ENCODE assay signal across 24 cellular contexts in genomic region chr2:5230443-5230842, GRCh38.
"Had no signal": no experiment of that assay in that cellular context is flagged by ENCODE, and none has a peak within 500 bp of the region (broad histone marks: within the 10 kb centered on the region; RNA-seq: fewer than 3 reads in every experiment).

No MANE protein-coding gene starts in this region.

- H3K27me3 ChIP-seq: esophagus muscularis mucosa, foreskin keratinocyte, left lung had no signal

- H3K36me3 ChIP-seq: esophagus muscularis mucosa, heart right ventricle, left lung, lower lobe of right lung had no signal

- H3K27me3 Mint-ChIP-seq: naive B cell had no signal

- FAIRE-seq: colon, endothelial cell of umbilical vein, frontal cortex, islet of Langerhans, keratinocyte had no signal

- H3K4me1 Mint-ChIP-seq: naive B cell had no signal

- ATAC-seq: foreskin keratinocyte, heart right ventricle, left cardiac atrium, left lung, left ventricle myocardium superior, lower lobe of right lung, mucosa of descending colon had no signal

- DNase-seq: dermis blood vessel endothelial cell; dorsolateral prefrontal cortex; effector CD4-positive, alpha-beta T cell; effector memory CD4-positive, alpha-beta T cell; foreskin keratinocyte; glutamatergic neuron; head of caudate nucleus; heart right ventricle; hippocampal formation; left cardiac atrium; left lung; left ventricle myocardium superior; lower lobe of right lung; mesenchymal stem cell; mucosa of descending colon; naive B cell had no signal

- H3K4me3 Mint-ChIP-seq: mesothelial cell of epicardium, naive B cell had no signal

- H3K27ac ChIP-seq: coronary artery, dorsolateral prefrontal cortex, esophagus muscularis mucosa, foreskin keratinocyte, heart right ventricle, left lung, lower lobe of right lung had no signal

- H3K4me3 ChIP-seq: coronary artery, dorsolateral prefrontal cortex, esophagus muscularis mucosa, heart right ventricle, left lung, lower lobe of right lung, mucosa of descending colon had no signal

- H3K4me1 ChIP-seq: esophagus muscularis mucosa, foreskin keratinocyte, heart right ventricle, left lung, lower lobe of right lung had no signal

- H3K27ac Mint-ChIP-seq: mesothelial cell of epicardium, naive B cell had no signal

- H3K9me3 Mint-ChIP-seq: mesothelial cell of epicardium had no signal

- H3K36me3 Mint-ChIP-seq: mesothelial cell of epicardium, naive B cell had no signal

- H3K9me3 ChIP-seq: esophagus muscularis mucosa, lower lobe of right lung had no signal
